ENCODE assay signal across 23 cellular contexts in the genomic region with DNA sequence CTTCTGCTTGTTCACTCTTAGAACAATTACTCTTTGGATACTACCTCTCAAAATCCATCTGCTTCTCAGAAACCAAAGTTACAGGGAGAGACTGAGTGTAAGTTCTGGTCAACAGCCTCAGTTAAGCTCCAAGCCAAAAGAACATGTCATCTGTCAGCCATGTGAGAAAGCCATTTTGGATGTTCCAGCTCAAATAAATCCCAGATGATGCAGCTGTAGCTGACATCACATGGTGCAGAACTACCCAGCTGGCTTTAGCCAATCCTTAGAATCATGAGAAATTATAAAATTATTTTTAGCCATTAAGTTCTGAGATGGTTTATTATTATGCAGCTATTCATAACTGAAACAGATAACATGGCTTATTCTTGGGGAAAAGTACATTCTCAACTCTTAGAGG.
DNase-seq lines count a peak whose midpoint lies in the region; ATAC-seq and TF ChIP-seq lines count a peak whose summit lies in the region.
"Had no signal": no experiment of that assay in that cellular context is flagged by ENCODE, and none has a peak within 500 bp of the region (broad histone marks: within the 10 kb centered on the region; RNA-seq: fewer than 3 reads in every experiment).

No MANE protein-coding gene starts in this region.

- no peaks in the 10 kb centered on the region for H3K9me3 ChIP-seq in esophagus muscularis mucosa
- H3K9me3 ChIP-seq: BE2C had no signal

- CTCF ChIA-PET in BJ (lab: Yijun Ruan, JAX) = interaction anchor here (1.1 kb wide), 1 partner anchor 13 kb away, joined by 3 read pairs; no protein-coding TSS in a partner anchor

- intact Hi-C loops in esophagus muscularis mucosa (cut with DNase I) (no loop called here), left ventricle myocardium superior (cut with micrococcal nuclease) (no loop called here)

- H3K4me1 ChIP-seq in esophagus muscularis mucosa = peaks cover 0 to 34% (median 21%) of the 10 kb centered on the region in 4 donors
- H3K4me1 ChIP-seq: BE2C had no signal

- H3K27ac ChIP-seq in esophagus muscularis mucosa (replicated peaks in 1 of 4) = peak overlapping the region in 3 of 4 donors; percentile 43 to 58 (median 52)
- H3K27ac ChIP-seq: PC-9 had no signal

- DNase-seq in BJ (ENCODE audit: low read depth) = peak; percentile 11
- DNase-seq in esophagus muscularis mucosa (ENCODE audit: extremely low spot score) = no peak
- peak; percentile 14 for DNase-seq in fibroblast of the conjunctiva (ENCODE audit: low read depth)
- DNase-seq in left ventricle myocardium superior = no peak
- DNase-seq in activated CD4-positive, alpha-beta T cell treated with anti-CD3 and anti-CD28 coated beads, Interleukin-2, amount 50 U/mL, for 4 hours = no peak
- DNase-seq in NCI-H146 treated with DMSO at 0.1 percent for 48 hours (lab: John Stamatoyannopoulos, UW; ENCODE audit: unreplicated experiment) = no peak
- DNase-seq in GM20000 (ENCODE audit: low spot score) = no peak
- DNase-seq in DMS114 treated with DMSO at 0.1 percent for 48 hours (lab: John Stamatoyannopoulos, UW; ENCODE audit: unreplicated experiment) = no peak
- DNase-seq: BE2C; Calu3; DMS153; DND-41; HCEC 1CT; Karpas-422; NCI-H1092 treated with DMSO at 0.1 percent for 48 hours; NCI-H1436; NCI-H187 treated with DMSO at 0.1 percent for 48 hours; NCI-H524; NCI-H774; NK-92 treated with Interleukin-12 subunit alpha and Interleukin-12 subunit beta, amount 100 ng/mL, for 24 hours; PC-9; SHP77 had no signal

- H3K36me3 ChIP-seq in BJ (ENCODE audit: control insufficient read depth, insufficient read depth, low read length) (no peaks in the 10 kb centered on the region), esophagus muscularis mucosa (no peaks in the 10 kb centered on the region)
- H3K36me3 ChIP-seq: BE2C had no signal

- POLR2A ChIA-PET in BJ (lab: Charles Lee) = no interaction called here

- TF ChIP-seq POLR2A in esophagus muscularis mucosa (IDR thresholded peaks at IDR 0.05; ENCODE audit: low read depth) = no peak

- TF ChIP-seq CTCF in BJ (IDR thresholded peaks at IDR 0.05; ENCODE audit: insufficient read depth, low read depth, low read length) (no peak), esophagus muscularis mucosa (IDR thresholded peaks at IDR 0.05) (no peak), GM20000 (IDR thresholded peaks at IDR 0.05; ENCODE audit: extremely low read depth, missing control alignments) (no peak)

- no peaks in the 10 kb centered on the region for H3K27me3 ChIP-seq in BJ (ENCODE audit: control insufficient read depth, insufficient read depth, low read length)
- no peaks in the 10 kb centered on the region for H3K27me3 ChIP-seq in esophagus muscularis mucosa
- H3K27me3 ChIP-seq: BE2C had no signal

- H3K4me3 ChIP-seq in BJ (ENCODE audit: low read depth, low read length) (no peak overlapping the region), esophagus muscularis mucosa (no peak overlapping the region)
- H3K4me3 ChIP-seq: PC-9 had no signal

- peak; percentile 97 for ATAC-seq in left ventricle myocardium superior
- ATAC-seq: HepG2 had no signal

- no peak for TF ChIP-seq EP300 in esophagus muscularis mucosa (IDR thresholded peaks at IDR 0.05)

Comparison
In these comparisons a context has a peak if more than half of its experiments do, and no peak if none do; other contexts are left out.
1. DNase-seq: peak in BJ (single experiment) and fibroblast of the conjunctiva (single experiment); none in esophagus muscularis mucosa (single experiment), left ventricle myocardium superior (single experiment), activated CD4-positive, alpha-beta T cell treated with anti-CD3 and anti-CD28 coated beads, Interleukin-2, amount 50 U/mL, for 4 hours (0 of 2), NCI-H146 treated with DMSO at 0.1 percent for 48 hours (single experiment), GM20000 (single experiment) and DMS114 treated with DMSO at 0.1 percent for 48 hours (single experiment).